In the genomic region with DNA sequence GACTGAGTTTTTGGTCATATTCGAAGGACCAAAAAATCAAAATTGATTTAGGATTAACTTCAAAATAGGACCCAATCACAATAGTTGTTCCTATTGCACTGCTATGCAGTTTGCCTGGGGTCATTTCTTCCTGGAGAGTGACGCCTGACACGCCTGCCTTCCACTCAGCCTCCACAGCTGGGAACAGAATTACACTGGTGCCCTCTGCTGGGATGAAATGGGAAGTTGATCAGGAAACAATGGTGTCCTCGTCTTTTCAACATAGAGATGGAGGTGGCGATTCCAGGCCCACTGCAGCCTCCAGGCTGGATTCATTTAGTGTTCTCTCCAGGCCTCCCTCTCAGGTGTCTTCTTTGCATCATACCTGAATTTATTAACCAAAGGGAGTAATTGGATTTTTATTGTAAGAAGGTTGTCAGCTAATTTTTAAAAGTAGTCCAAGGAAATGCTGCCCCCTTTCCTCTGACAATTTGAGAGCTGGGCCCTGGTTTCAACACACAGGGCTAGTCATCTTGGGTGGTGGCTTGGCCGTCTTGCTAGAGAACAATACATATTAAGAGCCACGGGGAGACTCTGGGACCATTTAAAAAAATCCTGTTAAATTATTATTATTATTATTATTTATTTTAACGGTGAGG, we compare ENCODE assay signal across 8 cellular contexts.
A peak's percentile ranks its signal among the peaks of the same experiment; 100 is the strongest.
DNase-seq lines count a peak whose midpoint lies in the region; ATAC-seq and TF ChIP-seq lines count a peak whose summit lies in the region.

No MANE protein-coding gene starts in this region.

- H3K4me1 ChIP-seq in neutrophil (ENCODE audit: control insufficient read depth in 1 of 2, insufficient read depth in 1 of 2, low read depth in 1 of 2, low read length in 1 of 2) = no peaks in the 10 kb centered on the region

- H3K27me3 Mint-ChIP-seq in activated T-cell treated with anti-CD3 and anti-CD28 coated beads, Interleukin-2, amount 50 U/mL, for 24 hours = peaks cover 2% of the 10 kb centered on the region

- peak; percentile 81 for DNase-seq in EH (ENCODE audit: low read depth)
- peak; percentile 82 for DNase-seq in KBM-7
- peak; percentile 92 for DNase-seq in OCI-M1 (lab: John Stamatoyannopoulos, UW)
- DNase-seq in activated T-cell treated with anti-CD3 and anti-CD28 coated beads, Interleukin-2, amount 50 U/mL, for 24 hours = peak; percentile 68
- DNase-seq in fibroblast of peridontal ligament (ENCODE audit: extremely low read depth) = peak; percentile 84
- peak; percentile 94 for DNase-seq in superior temporal gyrus (ENCODE audit: extremely low spot score)

- no peaks in the 10 kb centered on the region for H3K36me3 ChIP-seq in neutrophil

- no peak overlapping the region for H3K4me3 Mint-ChIP-seq in activated T-cell treated with anti-CD3 and anti-CD28 coated beads, Interleukin-2, amount 50 U/mL, for 24 hours

- H3K36me3 Mint-ChIP-seq in activated T-cell treated with anti-CD3 and anti-CD28 coated beads, Interleukin-2, amount 50 U/mL, for 24 hours (ENCODE audit: low read depth) = no peaks in the 10 kb centered on the region

- H3K27ac ChIP-seq in neutrophil = no peak overlapping the region

- H3K27me3 ChIP-seq in neutrophil = peaks cover 3% of the 10 kb centered on the region

- ATAC-seq in GM21737 (IDR thresholded peaks at IDR 0.05; ENCODE audit: unreplicated experiment) = peak; percentile 93

- in situ Hi-C loops in KBM-7 (cut with MboI; ENCODE audit: low pct_unique_long_range_greater_than_20kb, low sequenced_read_pairs) = no loop called here

- H3K27ac Mint-ChIP-seq in activated T-cell treated with anti-CD3 and anti-CD28 coated beads, Interleukin-2, amount 50 U/mL, for 24 hours = no peak overlapping the region

- H3K9me3 Mint-ChIP-seq in activated T-cell treated with anti-CD3 and anti-CD28 coated beads, Interleukin-2, amount 50 U/mL, for 24 hours = no peaks in the 10 kb centered on the region

- H3K4me3 ChIP-seq in neutrophil (ENCODE audit: low read depth in 1 of 2, low read length in 1 of 2) = no peak overlapping the region

- no peaks in the 10 kb centered on the region for H3K9me3 ChIP-seq in neutrophil

- H3K4me1 Mint-ChIP-seq in activated T-cell treated with anti-CD3 and anti-CD28 coated beads, Interleukin-2, amount 50 U/mL, for 24 hours (ENCODE audit: low read depth) = peaks cover 2% of the 10 kb centered on the region

- peak; percentile 12 for TF ChIP-seq CTCF in neutrophil (IDR thresholded peaks at IDR 0.05)
